ENCODE assay signal across 8 cellular contexts in genomic region chr12:12992418-12993175, GRCh38.
A peak's percentile ranks its signal among the peaks of the same experiment; 100 is the strongest.
DNase-seq lines count a peak whose midpoint lies in the region; TF ChIP-seq lines count a peak whose summit lies in the region.

No MANE protein-coding gene starts in this region.

- peak; percentile 89 for DNase-seq in NB4 (ENCODE audit: low read depth)
- no peak for DNase-seq in epithelial cell of prostate (ENCODE audit: low read depth, low spot score)
- no peak for DNase-seq in nephron progenitor cell
- no peak for DNase-seq in stimulated activated CD4-positive, alpha-beta T cell treated with anti-CD3 and anti-CD28 coated beads, Interleukin-4, amount 100 ng/mL, for 4 hours
- no peak for DNase-seq in NCI-H524 (lab: John Stamatoyannopoulos, UW)
- DNase-seq in DMS79 (lab: John Stamatoyannopoulos, UW), result no peak
- no peak for DNase-seq in NCI-H748 (lab: John Stamatoyannopoulos, UW; ENCODE audit: unreplicated experiment)

- peaks cover 35% of the 10 kb centered on the region for H3K4me1 Mint-ChIP-seq in nephron progenitor cell

- H3K9me3 Mint-ChIP-seq in nephron progenitor cell, result no peaks in the 10 kb centered on the region

- no peaks in the 10 kb centered on the region for H3K27me3 ChIP-seq in BLaER1 treated with 17β-estradiol and CSF1 and Interleukin-3, amounts not matched to agents 10 nM and 100 nM

- H3K36me3 ChIP-seq in BLaER1 treated with 17β-estradiol and CSF1 and Interleukin-3, amounts not matched to agents 10 nM and 100 nM, result peaks cover 7 to 32% (median 17%) of the 10 kb centered on the region in 11 experiments; a peak in 20 of 22 replicates

- H3K27ac ChIP-seq in BLaER1 treated with 17β-estradiol and CSF1 and Interleukin-3, amounts not matched to agents 10 nM and 100 nM, result peak overlapping the region; percentile 55 to 94 (median 86); a peak in 21 of 22 replicates
- peak overlapping the region; percentile 19 for H3K27ac ChIP-seq in epithelial cell of prostate

- H3K9me3 ChIP-seq in BLaER1 treated with 17β-estradiol and CSF1 and Interleukin-3, amounts not matched to agents 10 nM and 100 nM (replicated peaks in 1 of 11), result no peaks in the 10 kb centered on the region

- peak overlapping the region in 7 of 10 experiments; percentile 19 to 58 (median 35); a peak in 8 of 20 replicates for H3K4me3 ChIP-seq in BLaER1 treated with 17β-estradiol and CSF1 and Interleukin-3, amounts not matched to agents 10 nM and 100 nM
- H3K4me3 ChIP-seq in NB4 (ENCODE audit: low read depth, low read length), result peak overlapping the region; percentile 51

- H3K9ac ChIP-seq in BLaER1 treated with 17β-estradiol and CSF1 and Interleukin-3, amounts not matched to agents 10 nM and 100 nM, result peak overlapping the region; percentile 16 to 80 (median 72); a peak in 20 of 22 replicates

- H3K27ac Mint-ChIP-seq in nephron progenitor cell, result peak overlapping the region; percentile 70

- H3K4me2 ChIP-seq in BLaER1 treated with 17β-estradiol and CSF1 and Interleukin-3, amounts not matched to agents 10 nM and 100 nM, result peak overlapping the region; percentile 49 to 92 (median 85)

- H3K4me3 Mint-ChIP-seq in nephron progenitor cell, result no peak overlapping the region

- no peak for TF ChIP-seq POLR2A in NB4 (IDR thresholded peaks at IDR 0.05; ENCODE audit: extremely low read depth, insufficient read length)

- peaks cover 16% of the 10 kb centered on the region for H3K36me3 Mint-ChIP-seq in nephron progenitor cell (ENCODE audit: low read depth)

- H4K20me1 ChIP-seq in BLaER1 treated with 17β-estradiol and CSF1 and Interleukin-3, amounts not matched to agents 10 nM and 100 nM, result peaks cover 0 to 6% (median 0%) of the 10 kb centered on the region in 11 experiments; a peak in 1 of 22 replicates

- TF ChIP-seq CTCF in NB4 (IDR thresholded peaks at IDR 0.05; ENCODE audit: low read depth, low read length) (no peak), nephron progenitor cell (IDR thresholded peaks at IDR 0.05) (no peak)

- peaks cover 7% of the 10 kb centered on the region for H3K27me3 Mint-ChIP-seq in nephron progenitor cell (ENCODE audit: low read depth, poor library complexity)

- H3K4me1 ChIP-seq in BLaER1 treated with 17β-estradiol and CSF1 and Interleukin-3, amounts not matched to agents 10 nM and 100 nM, result peaks cover 21 to 67% (median 51%) of the 10 kb centered on the region in 10 experiments; a peak in 19 of 20 replicates
